10 cellular contexts compared by ENCODE assay signal in the genomic region with DNA sequence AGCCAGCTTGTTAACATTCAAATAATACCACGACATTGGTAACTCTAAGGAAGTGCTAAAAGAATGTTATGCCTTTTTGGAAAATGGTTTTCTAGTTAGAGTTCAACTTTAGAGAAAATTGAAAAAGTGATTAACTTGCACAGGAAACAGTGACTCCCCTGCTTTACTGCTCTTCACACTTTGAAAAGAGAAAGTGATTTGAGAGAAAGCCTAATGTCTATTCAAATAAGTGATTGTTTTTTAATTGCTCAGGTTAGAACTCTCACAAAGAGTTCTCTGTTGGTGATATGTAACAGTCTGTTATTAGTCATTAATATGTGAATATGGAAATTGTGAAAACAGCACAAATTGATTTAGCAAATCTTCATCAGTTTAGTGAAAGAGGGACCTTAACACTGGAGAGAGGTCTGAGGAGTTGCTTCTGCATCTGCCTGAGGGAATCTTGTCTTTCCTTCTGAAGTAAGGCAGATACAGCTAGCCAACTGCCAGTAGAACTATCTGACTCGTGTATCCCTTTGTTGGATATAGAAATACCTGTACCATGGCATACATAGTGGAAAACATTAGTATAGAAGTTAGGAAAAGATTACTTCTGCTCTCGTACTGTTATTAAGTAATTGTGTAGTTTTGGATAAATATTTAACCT. TPM values are rescaled to one million over a fixed set of nuclear protein-coding genes. Genes with fewer than 3 reads are reported as not detected.
A peak's percentile ranks its signal among the peaks of the same experiment; 100 is the strongest.
DNase-seq lines count a peak whose midpoint lies in the region; ATAC-seq and TF ChIP-seq lines count a peak whose summit lies in the region.
"Had no signal": no experiment of that assay in that cellular context is flagged by ENCODE, and none has a peak within 500 bp of the region (broad histone marks: within the 10 kb centered on the region; RNA-seq: fewer than 3 reads in every experiment).

No MANE protein-coding gene starts in this region.

- no peaks in the 10 kb centered on the region for H3K9me3 Mint-ChIP-seq in CD8-positive, alpha-beta T cell

- H3K4me3 Mint-ChIP-seq in CD8-positive, alpha-beta T cell, result peak overlapping the region; percentile 82

- no peak for TF ChIP-seq CTCF in CD8-positive, alpha-beta T cell (IDR thresholded peaks at IDR 0.05)
- TF ChIP-seq CTCF in mammary epithelial cell (conservative IDR thresholded peaks at IDR 0.05 in 1 of 2, IDR thresholded peaks at IDR 0.05 in 1 of 2; ENCODE audit: extremely low read depth in 1 of 2, insufficient read depth in 1 of 2, low read depth in 1 of 2, low read length in 2 of 2) (no peak), osteoblast (IDR thresholded peaks at IDR 0.05; ENCODE audit: extremely low read depth, low read depth, low read length) (no peak)

- 5% methylated on average over 3 of the region's 3 CpGs for WGBS in mammary epithelial cell (ENCODE audit: low coverage, missing lambda C conversion rate)

- peaks cover 84% of the 10 kb centered on the region for H3K4me1 ChIP-seq in CD8-positive, alpha-beta T cell (ENCODE audit: insufficient read depth, low read length)
- H3K4me1 ChIP-seq in HUES48 (ENCODE audit: control insufficient read depth, insufficient read depth, low read length), result peaks cover 69% of the 10 kb centered on the region
- peaks cover 15% of the 10 kb centered on the region for H3K4me1 ChIP-seq in mammary epithelial cell (ENCODE audit: insufficient read depth, low read length)
- peaks cover 37% of the 10 kb centered on the region for H3K4me1 ChIP-seq in osteoblast (ENCODE audit: insufficient read depth, low read length)

- no peak overlapping the region for H3K9ac ChIP-seq in HUES48 (ENCODE audit: low read depth, low read length)
- H3K9ac ChIP-seq in mammary epithelial cell (ENCODE audit: insufficient read depth, low read length), result peak overlapping the region; percentile 36

- H3K27ac Mint-ChIP-seq in CD8-positive, alpha-beta T cell, result peak overlapping the region; percentile 95

- H2AFZ ChIP-seq in mammary epithelial cell (ENCODE audit: low read depth, low read length) (no peak overlapping the region), osteoblast (ENCODE audit: low read length) (no peak overlapping the region)

- dilution Hi-C loops in mammary epithelial cell (cut with HindIII; ENCODE audit: low sequenced_read_pairs), result no loop called here

- no peaks in the 10 kb centered on the region for H3K27me3 ChIP-seq in CD8-positive, alpha-beta T cell (ENCODE audit: insufficient read depth, low read length)
- H3K27me3 ChIP-seq in HUES48 (ENCODE audit: control insufficient read depth, insufficient read depth, low read length), result no peaks in the 10 kb centered on the region
- H3K27me3 ChIP-seq in mammary epithelial cell (ENCODE audit: insufficient read depth, low read length), result no peaks in the 10 kb centered on the region
- no peaks in the 10 kb centered on the region for H3K27me3 ChIP-seq in osteoblast (ENCODE audit: insufficient read depth, low read length)

- intact Hi-C loops in CD8-positive, alpha-beta T cell (cut with DNase I, micrococcal nuclease), result loop anchor here (2.0 to 10.0 kb wide), 2 partner anchors 14 to 564 kb away; no protein-coding TSS in a partner anchor
- intact Hi-C loops in mammary epithelial cell (cut with micrococcal nuclease), result no loop called here

- H3K79me2 ChIP-seq in mammary epithelial cell (ENCODE audit: insufficient read depth, low read length) (peaks cover 85% of the 10 kb centered on the region), osteoblast (ENCODE audit: insufficient read depth, low read length) (peaks cover 88% of the 10 kb centered on the region)

- no peaks in the 10 kb centered on the region for H3K36me3 ChIP-seq in CD8-positive, alpha-beta T cell (ENCODE audit: insufficient read depth, low read length)
- no peaks in the 10 kb centered on the region; the same call in 1 of the 2 replicates for H3K36me3 ChIP-seq in HUES48 (ENCODE audit: control insufficient read depth, insufficient read depth, low read length)
- no peaks in the 10 kb centered on the region for H3K36me3 ChIP-seq in mammary epithelial cell (ENCODE audit: insufficient read depth, low read length)
- no peaks in the 10 kb centered on the region for H3K36me3 ChIP-seq in osteoblast (ENCODE audit: insufficient read depth, low read length)

- no TSS peak for BruUV-seq in mammary epithelial cell (replicated peaks; lab: Mats Ljungman, UMichigan)

- no peaks in the 10 kb centered on the region for H3K27me3 Mint-ChIP-seq in CD8-positive, alpha-beta T cell (ENCODE audit: low read depth)

- peak overlapping the region; percentile 29 for H3K27ac ChIP-seq in CD8-positive, alpha-beta T cell (ENCODE audit: low read depth, low read length)
- peak overlapping the region; percentile 52 for H3K27ac ChIP-seq in HUES48 (ENCODE audit: low read depth, low read length)
- peak overlapping the region; percentile 6 for H3K27ac ChIP-seq in mammary epithelial cell (ENCODE audit: insufficient read depth, low read depth, low read length)
- H3K27ac ChIP-seq in osteoblast (ENCODE audit: low read depth, low read length), result peak overlapping the region; percentile 14

- CTCF ChIA-PET in CD8-positive, alpha-beta T cell (lab: Charles Lee), result interaction anchor here (0.6 to 0.9 kb wide), 2 partner anchors 21 to 111 kb away, joined by 3 to 5 read pairs; no protein-coding TSS in a partner anchor
- CTCF ChIA-PET in mammary epithelial cell (lab: Charles Lee; ENCODE audit: low non-redundant PET), result no interaction called here

- POLR2A ChIA-PET in CD8-positive, alpha-beta T cell (lab: Charles Lee), result interaction anchor here (0.5 to 1.8 kb wide), 3 partner anchors 10 to 380 kb away, joined by 3 to 12 read pairs (median 4); a partner anchor contains a TSS

- peak overlapping the region; percentile 5 for H3K4me3 ChIP-seq in CD8-positive, alpha-beta T cell (ENCODE audit: low read depth, low read length)
- H3K4me3 ChIP-seq in HUES48 (ENCODE audit: low read depth, low read length) (0 out of 2 replicates have a peak overlapping the region, but pooled peaks have one; percentile 14), mammary epithelial cell (replicated peaks in 1 of 3; ENCODE audit: insufficient read depth in 1 of 3, low read depth in 2 of 3, low read length in 3 of 3) (peak overlapping the region in 1 of 3 experiments; percentile 20), osteoblast (ENCODE audit: insufficient read depth, low read length) (no peak overlapping the region)

- no peak for DNase-seq in CD8-positive, alpha-beta T cell
- no peak for DNase-seq in mammary epithelial cell
- DNase-seq in osteoblast (ENCODE audit: insufficient read length, low spot score, missing footprints), result no peak
- no peak for DNase-seq in dedifferentiated amniotic fluid mesenchymal stem cell (ENCODE audit: extremely low spot score)
- DNase-seq: mesendoderm, SW 1271 had no signal

- in situ Hi-C loops in mammary epithelial cell (cut with MboI; ENCODE audit: low sequenced_read_pairs in 2 of 2), result no loop called here

- peak; percentile 21 for ATAC-seq in CD8-positive, alpha-beta T cell
- no peak for ATAC-seq in GM18498 (IDR thresholded peaks at IDR 0.05; ENCODE audit: unreplicated experiment)
- ATAC-seq in GM21360 (IDR thresholded peaks at IDR 0.05; ENCODE audit: unreplicated experiment), result no peak
- ATAC-seq in GM18868 (IDR thresholded peaks at IDR 0.05; ENCODE audit: unreplicated experiment), result no peak

- H4K20me1 ChIP-seq in mammary epithelial cell (ENCODE audit: insufficient read depth, low read length), result no peaks in the 10 kb centered on the region
- no peaks in the 10 kb centered on the region for H4K20me1 ChIP-seq in osteoblast (ENCODE audit: insufficient read depth, low read length)

- no peaks in the 10 kb centered on the region for H3K9me3 ChIP-seq in CD8-positive, alpha-beta T cell (ENCODE audit: low read length)
- H3K9me3 ChIP-seq in HUES48 (ENCODE audit: control insufficient read depth, insufficient read depth, low read length), result no peaks in the 10 kb centered on the region
- no peaks in the 10 kb centered on the region for H3K9me3 ChIP-seq in mammary epithelial cell (replicated peaks; ENCODE audit: insufficient read depth, low read length)
- H3K9me3 ChIP-seq in osteoblast (ENCODE audit: low read depth, low read length), result no peaks in the 10 kb centered on the region

- H3K4me1 Mint-ChIP-seq in CD8-positive, alpha-beta T cell (ENCODE audit: low read depth), result peaks cover 80% of the 10 kb centered on the region

- H3K4me2 ChIP-seq in mammary epithelial cell (ENCODE audit: insufficient read depth, low read depth, low read length), result peak overlapping the region; percentile 55
- peak overlapping the region; percentile 54 for H3K4me2 ChIP-seq in osteoblast (ENCODE audit: insufficient read depth, low read length)

- H3K36me3 Mint-ChIP-seq in CD8-positive, alpha-beta T cell, result peaks cover 28% of the 10 kb centered on the region

RNA-seq across cellular contexts. Expression of a gene that starts 25.5 kb away (rescaled TPM):
- 100 to 1,000 TPM; 125 to 126 TPM for total RNA-seq in CD8-positive, alpha-beta T cell
- 10 to 100 TPM; 33.3 to 41.0 TPM for total RNA-seq in mammary epithelial cell
- polyA plus RNA-seq in mammary epithelial cell, result 8.2 TPM
- polyA minus RNA-seq in mammary epithelial cell, result 59.9 TPM
- 29.3 and 32.7 TPM in 2 replicates for total RNA-seq in osteoblast
